ENCODE assay signal across 8 cellular contexts in genomic region chr1:161611868-161612321, GRCh38. TPM values are rescaled to one million over a fixed set of nuclear protein-coding genes. Genes with fewer than 3 reads are reported as not detected.
DNase-seq lines count a peak whose midpoint lies in the region; ATAC-seq and TF ChIP-seq lines count a peak whose summit lies in the region.
"Not testable (repeated sequence)": the region's sequence is repeated elsewhere in the genome, so short reads cannot be mapped to it uniquely, and the experiment has no call there.

No MANE protein-coding gene starts in this region.

- TF ChIP-seq EP300 in suprapubic skin (IDR thresholded peaks at IDR 0.05) = not testable (repeated sequence)

- H3K4me1 Mint-ChIP-seq in activated B cell treated with CpG ODN at 0.5 μM for 24 hours = peaks cover 18% of the 10 kb centered on the region
- peaks cover 20 to 27% of the 10 kb centered on the region in 2 donors for H3K4me1 Mint-ChIP-seq in natural killer cell treated with Interleukin-12 subunit alpha and Interleukin-12 subunit beta and Interleukin-15 and Interleukin-18, amount 100 ng/mL, for 72 hours (ENCODE audit: low read depth in 2 of 2)

- under 1% methylated on average over 19 of the region's 19 CpGs for WGBS in suprapubic skin

- not testable (repeated sequence) for H3K27me3 Mint-ChIP-seq in activated B cell treated with CpG ODN at 0.5 μM for 24 hours; natural killer cell treated with Interleukin-12 subunit alpha and Interleukin-12 subunit beta and Interleukin-15 and Interleukin-18, amount 100 ng/mL, for 72 hours

- H3K27ac Mint-ChIP-seq in activated B cell treated with CpG ODN at 0.5 μM for 24 hours = peak overlapping the region; percentile 94
- peak overlapping the region; percentile 97 to 99 for H3K27ac Mint-ChIP-seq in natural killer cell treated with Interleukin-12 subunit alpha and Interleukin-12 subunit beta and Interleukin-15 and Interleukin-18, amount 100 ng/mL, for 72 hours

- H3K4me3 Mint-ChIP-seq in activated B cell treated with CpG ODN at 0.5 μM for 24 hours = peak overlapping the region; percentile 95
- H3K4me3 Mint-ChIP-seq in natural killer cell treated with Interleukin-12 subunit alpha and Interleukin-12 subunit beta and Interleukin-15 and Interleukin-18, amount 100 ng/mL, for 72 hours = peak overlapping the region; percentile 94

- peak overlapping the region; percentile 57 for H3K27ac ChIP-seq in suprapubic skin

- not testable (repeated sequence) for TF ChIP-seq CTCF in activated B cell treated with CpG ODN at 0.5 μM for 24 hours (IDR thresholded peaks at IDR 0.05); suprapubic skin (IDR thresholded peaks at IDR 0.05)

- peak; percentile 1 for ATAC-seq in HG02610 (IDR thresholded peaks at IDR 0.05; ENCODE audit: unreplicated experiment)
- peak; percentile 3 for ATAC-seq in activated B cell treated with CpG ODN at 0.5 μM for 24 hours (ENCODE audit: low read depth)
- peak; percentile 1 to 2 for ATAC-seq in natural killer cell treated with Interleukin-12 subunit alpha and Interleukin-12 subunit beta and Interleukin-15 and Interleukin-18, amount 100 ng/mL, for 72 hours

- intact Hi-C loops in activated B cell treated with CpG ODN at 0.5 μM for 24 hours (cut with micrococcal nuclease) = loop anchor here (1.0 to 2.0 kb wide), 2 partner anchors 81 to 129 kb away; no protein-coding TSS in a partner anchor

- H3K36me3 ChIP-seq in suprapubic skin = not testable (repeated sequence)

- DNase-seq in DMS 273 (lab: John Stamatoyannopoulos, UW; ENCODE audit: unreplicated experiment) (peak; percentile 87), NCI-H510A treated with DMSO at 0.1 percent for 48 hours (lab: John Stamatoyannopoulos, UW) (peak; percentile 12), cerebellar cortex (ENCODE audit: low spot score) (peak; percentile 43), hepatic stellate cell (ENCODE audit: low spot score) (peak; percentile 30)
- not testable (repeated sequence) for DNase-seq in activated B cell treated with CpG ODN at 0.5 μM for 24 hours; natural killer cell treated with Interleukin-12 subunit alpha and Interleukin-12 subunit beta and Interleukin-15 and Interleukin-18, amount 100 ng/mL, for 72 hours (ENCODE audit: low spot score); suprapubic skin (ENCODE audit: low spot score in 2 of 2)

- peaks cover 10% of the 10 kb centered on the region for H3K36me3 Mint-ChIP-seq in activated B cell treated with CpG ODN at 0.5 μM for 24 hours (ENCODE audit: low read depth)
- H3K36me3 Mint-ChIP-seq in natural killer cell treated with Interleukin-12 subunit alpha and Interleukin-12 subunit beta and Interleukin-15 and Interleukin-18, amount 100 ng/mL, for 72 hours = not testable (repeated sequence)

- not testable (repeated sequence) for H3K4me1 ChIP-seq in suprapubic skin

- CTCF ChIA-PET in activated B cell treated with CpG ODN at 0.5 μM for 24 hours (lab: Charles Lee) = interaction anchor here (0.8 to 1.4 kb wide), 2 partner anchors 125 to 128 kb away, joined by 3 to 5 read pairs; no protein-coding TSS in a partner anchor

- not testable (repeated sequence) for TF ChIP-seq POLR2A in suprapubic skin (IDR thresholded peaks at IDR 0.05)

- POLR2A ChIA-PET in activated B cell treated with CpG ODN at 0.5 μM for 24 hours (lab: Charles Lee) = interaction anchor here (0.6 to 1.2 kb wide), 8 partner anchors 11 to 179 kb away, joined by 3 to 10 read pairs (median 3); no protein-coding TSS in a partner anchor

- not testable (repeated sequence) for H3K27me3 ChIP-seq in suprapubic skin

- peak overlapping the region; percentile 46 for H3K4me3 ChIP-seq in suprapubic skin

- not testable (repeated sequence) for H3K9me3 Mint-ChIP-seq in activated B cell treated with CpG ODN at 0.5 μM for 24 hours; natural killer cell treated with Interleukin-12 subunit alpha and Interleukin-12 subunit beta and Interleukin-15 and Interleukin-18, amount 100 ng/mL, for 72 hours

- not testable (repeated sequence) for H3K9me3 ChIP-seq in suprapubic skin

RNA-seq across cellular contexts. Expression of gene FCGR3B, which starts 19.1 kb away (rescaled TPM):
- total RNA-seq in activated B cell treated with CpG ODN at 0.5 μM for 24 hours = not detected in 2 replicates
- total RNA-seq in natural killer cell treated with Interleukin-12 subunit alpha and Interleukin-12 subunit beta and Interleukin-15 and Interleukin-18, amount 100 ng/mL, for 72 hours = 1 to 10 TPM; 2.7 to 3.0 TPM
- 10 to 100 TPM in 1 of 4 donors, 1 to 10 TPM in 2, under 1 TPM in 1; 0.97 to 10.4 (median 1.8) TPM for total RNA-seq in suprapubic skin

RNA-seq across cellular contexts. Expression of gene FCGR2B, which starts 51.0 kb away (rescaled TPM):
- 72.3 and 77.5 TPM in 2 replicates for total RNA-seq in activated B cell treated with CpG ODN at 0.5 μM for 24 hours
- 1 to 10 TPM in 1 of 2 donors, under 1 TPM in 1; 0.83 to 7.1 TPM for total RNA-seq in natural killer cell treated with Interleukin-12 subunit alpha and Interleukin-12 subunit beta and Interleukin-15 and Interleukin-18, amount 100 ng/mL, for 72 hours
- total RNA-seq in suprapubic skin = 1 to 10 TPM; 5.3 to 9.1 (median 6.0) TPM
